24 cellular contexts compared by ENCODE assay signal in the genomic region with DNA sequence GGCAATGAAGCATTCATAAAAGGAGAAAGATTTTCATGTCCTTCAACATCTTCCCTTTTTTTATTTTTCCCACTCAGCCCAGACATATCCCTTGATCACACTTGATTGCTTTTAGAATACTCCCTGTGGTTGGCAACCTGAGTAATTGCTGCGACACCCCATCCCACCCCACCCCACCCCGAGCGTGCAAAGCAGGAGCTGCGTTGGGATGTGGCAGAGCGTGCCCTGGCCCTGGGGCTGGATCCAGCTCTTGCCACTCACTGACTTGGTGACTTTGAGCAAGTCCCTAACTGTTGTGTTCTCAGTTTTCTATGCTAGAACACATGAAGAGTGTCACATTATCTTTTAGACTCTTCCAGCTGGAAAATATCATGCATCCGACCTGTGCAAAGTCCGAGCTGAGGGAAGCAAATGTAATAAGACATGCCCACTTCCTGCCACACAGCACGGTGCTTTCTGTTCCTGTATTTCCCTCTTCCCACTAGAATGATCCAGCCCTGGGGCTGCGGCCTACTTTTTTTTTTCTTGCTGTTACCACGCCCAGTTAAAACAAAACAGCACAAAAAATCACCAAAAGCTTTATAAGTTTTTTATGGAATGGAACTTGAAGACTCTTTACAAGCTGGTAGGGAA. TPM values are rescaled to one million over a fixed set of nuclear protein-coding genes. Genes with fewer than 3 reads are reported as not detected.
DNase-seq lines count a peak whose midpoint lies in the region; ATAC-seq, FAIRE-seq and TF ChIP-seq lines count a peak whose summit lies in the region.
"Had no signal": no experiment of that assay in that cellular context is flagged by ENCODE, and none has a peak within 500 bp of the region (broad histone marks: within the 10 kb centered on the region; RNA-seq: fewer than 3 reads in every experiment).

No MANE protein-coding gene starts in this region.

- H3K27me3 ChIP-seq in left ventricle myocardium inferior (ENCODE audit: low read depth), result peaks cover 90% of the 10 kb centered on the region
- peaks cover 11 to 14% of the 10 kb centered on the region in 2 donors for H3K27me3 ChIP-seq in right atrium auricular region
- peaks cover 1 to 37% of the 10 kb centered on the region in 2 experiments for H3K27me3 ChIP-seq in HepG2 (ENCODE audit: control insufficient read depth in 1 of 2, insufficient read depth in 2 of 2, low read length in 2 of 2)
- H3K27me3 ChIP-seq: ovary had no signal

- DNase-seq in left ventricle myocardium inferior (no peak), right atrium auricular region (ENCODE audit: low spot score) (no peak), RPMI8226 (peak; percentile 9), HepG2 (ENCODE audit: low spot score) (peak; percentile 3), osteocyte (ENCODE audit: extremely low spot score, unreplicated experiment) (no peak), cerebellum (ENCODE audit: low spot score) (no peak)
- DNase-seq in stimulated activated CD4-positive, alpha-beta T cell treated with anti-CD3 and anti-CD28 coated beads, Interleukin-4, amount 100 ng/mL, for 1 hour, result no peak
- DNase-seq: activated CD8-positive, alpha-beta T cell treated with anti-CD3 and anti-CD28 coated beads, Interleukin-2, amount 10 ng/mL, durations not matched to agents 7 days and 5 days; activated naive CD4-positive, alpha-beta T cell treated with anti-CD3 and anti-CD28 coated beads, Interleukin-2, amount 10 ng/mL, durations not matched to agents 7 days and 5 days; activated T-cell treated with anti-CD3 and anti-CD28 coated beads, Interleukin-2, amount 50 U/mL, for 4 hours; CD4-positive, alpha-beta T cell; central memory CD4-positive, alpha-beta T cell; esophagus squamous epithelium; naive B cell; NCI-H187 treated with DMSO at 0.1 percent for 48 hours; ovary had no signal

- H4K20me1 ChIP-seq in HepG2 (ENCODE audit: insufficient read depth, low read length), result no peaks in the 10 kb centered on the region

- no peaks in the 10 kb centered on the region for H3K36me3 ChIP-seq in left ventricle myocardium inferior
- no peaks in the 10 kb centered on the region for H3K36me3 ChIP-seq in right atrium auricular region
- H3K36me3 ChIP-seq in HepG2 (replicated peaks in 1 of 2; ENCODE audit: control insufficient read depth in 1 of 2, insufficient read depth in 2 of 2, low read length in 2 of 2), result no peaks in the 10 kb centered on the region
- H3K36me3 ChIP-seq: esophagus squamous epithelium, ovary, SJSA1, tibial nerve had no signal

- BruUV-seq in HepG2 (replicated peaks; lab: Mats Ljungman, UMichigan), result no TSS peak

- no peaks in the 10 kb centered on the region for H3K36me3 Mint-ChIP-seq in osteocyte (ENCODE audit: unreplicated experiment)
- H3K36me3 Mint-ChIP-seq: activated naive CD4-positive, alpha-beta T cell treated with anti-CD3 and anti-CD28 coated beads, Interleukin-2, amount 10 ng/mL, durations not matched to agents 7 days and 5 days; naive B cell had no signal

- WGBS in HepG2 (ENCODE audit: low lambda C conversion rate), result 29% methylated on average over 10 of the region's 10 CpGs

- peak overlapping the region; percentile 22 for H3K27ac ChIP-seq in left ventricle myocardium inferior (replicated peaks)
- no peak overlapping the region for H3K27ac ChIP-seq in right atrium auricular region
- H3K27ac ChIP-seq in HepG2 (ENCODE audit: extremely low read length, insufficient read depth, low read length), result no peak overlapping the region
- H3K27ac ChIP-seq: ovary, SJSA1, tibial nerve had no signal

- TF ChIP-seq RAD21 in HepG2 (CRISPR knock-in tag; IDR thresholded peaks at IDR 0.05), result no peak

- no peak overlapping the region for H3K9ac ChIP-seq in HepG2 (ENCODE audit: insufficient read depth, low read depth, low read length)

- H2AFZ ChIP-seq in HepG2 (ENCODE audit: low read length), result no peak overlapping the region

- no peak for FAIRE-seq in HepG2 (lab: Jason Lieb, UNC)

- H3K79me2 ChIP-seq in HepG2 (ENCODE audit: insufficient read depth, low read length), result no peaks in the 10 kb centered on the region

- H3K27ac Mint-ChIP-seq in osteocyte (ENCODE audit: unreplicated experiment), result no peak overlapping the region
- H3K27ac Mint-ChIP-seq: activated CD8-positive, alpha-beta T cell treated with anti-CD3 and anti-CD28 coated beads, Interleukin-2, amount 10 ng/mL, durations not matched to agents 7 days and 5 days; activated naive CD4-positive, alpha-beta T cell treated with anti-CD3 and anti-CD28 coated beads, Interleukin-2, amount 10 ng/mL, durations not matched to agents 7 days and 5 days; CD4-positive, alpha-beta T cell; GM23338; stimulated activated naive CD8-positive, alpha-beta T cell treated with anti-CD3 and anti-CD28 coated beads, Interleukin-15, Interleukin-2, amounts not matched to agents 100 ng/mL and 50 ng/mL, for 24 hours had no signal

- H3K9me3 Mint-ChIP-seq in osteocyte (ENCODE audit: unreplicated experiment), result no peaks in the 10 kb centered on the region
- H3K9me3 Mint-ChIP-seq: activated naive CD4-positive, alpha-beta T cell treated with anti-CD3 and anti-CD28 coated beads, Interleukin-2, amount 10 ng/mL, durations not matched to agents 7 days and 5 days; activated T-cell treated with anti-CD3 and anti-CD28 coated beads, Interleukin-2, amount 50 U/mL, for 4 hours; CD4-positive, alpha-beta T cell; GM23338; naive B cell; stimulated activated naive CD8-positive, alpha-beta T cell treated with anti-CD3 and anti-CD28 coated beads, Interleukin-15, Interleukin-2, amounts not matched to agents 100 ng/mL and 50 ng/mL, for 24 hours had no signal

- no peak overlapping the region for H3K4me2 ChIP-seq in HepG2 (ENCODE audit: low read depth, low read length)
- H3K4me2 ChIP-seq: GM23338 had no signal

- in situ Hi-C loops in HepG2 (cut with HindIII; ENCODE audit: extremely low pct_ligation_motif_present, low pct_unique_long_range_greater_than_20kb), result no loop called here

- no peak for TF ChIP-seq POLR2A in HepG2 (IDR thresholded peaks at IDR 0.05; ENCODE audit: insufficient read depth in 1 of 2, low read depth in 2 of 2, low read length in 2 of 2)

- H3K4me3 Mint-ChIP-seq in osteocyte (ENCODE audit: unreplicated experiment), result no peak overlapping the region
- H3K4me3 Mint-ChIP-seq: activated CD8-positive, alpha-beta T cell treated with anti-CD3 and anti-CD28 coated beads, Interleukin-2, amount 10 ng/mL, durations not matched to agents 7 days and 5 days; activated naive CD4-positive, alpha-beta T cell treated with anti-CD3 and anti-CD28 coated beads, Interleukin-2, amount 10 ng/mL, durations not matched to agents 7 days and 5 days; activated T-cell treated with anti-CD3 and anti-CD28 coated beads, Interleukin-2, amount 50 U/mL, for 4 hours; CD4-positive, alpha-beta T cell; GM23338; stimulated activated naive CD8-positive, alpha-beta T cell treated with anti-CD3 and anti-CD28 coated beads, Interleukin-15, Interleukin-2, amounts not matched to agents 100 ng/mL and 50 ng/mL, for 24 hours had no signal

- CTCF ChIA-PET in HepG2 (lab: Yijun Ruan, JAX; ENCODE audit: low intra/inter-chr PET ratio, low total read pairs), result no interaction called here

- H3K9me3 ChIP-seq in left ventricle myocardium inferior (replicated peaks), result no peaks in the 10 kb centered on the region
- H3K9me3 ChIP-seq in right atrium auricular region, result no peaks in the 10 kb centered on the region
- no peaks in the 10 kb centered on the region for H3K9me3 ChIP-seq in HepG2 (ENCODE audit: low read length)
- H3K9me3 ChIP-seq: esophagus squamous epithelium, ovary, tibial nerve had no signal

- peaks cover 55% of the 10 kb centered on the region for H3K27me3 Mint-ChIP-seq in osteocyte (ENCODE audit: unreplicated experiment)

- TF ChIP-seq CTCF in left ventricle myocardium inferior (IDR thresholded peaks at IDR 0.05; ENCODE audit: borderline replicate concordance) (no peak), right atrium auricular region (IDR thresholded peaks at IDR 0.05) (no peak), HepG2 (CRISPR knock-in tag; IDR thresholded peaks at IDR 0.05) (no peak), osteocyte (IDR thresholded peaks at IDR 0.05) (no peak)

- POLR2A ChIA-PET in HepG2 (lab: Yijun Ruan, JAX), result no interaction called here

- no peak overlapping the region for H3K4me3 ChIP-seq in left ventricle myocardium inferior
- H3K4me3 ChIP-seq in right atrium auricular region, result no peak overlapping the region
- H3K4me3 ChIP-seq in HepG2 (replicated peaks in 1 of 3; ENCODE audit: insufficient read depth in 1 of 3, low read depth in 2 of 3, low read length in 3 of 3), result no peak overlapping the region
- H3K4me3 ChIP-seq: esophagus squamous epithelium, GM23338, ovary, SJSA1, tibial nerve had no signal

- H3K4me1 ChIP-seq in left ventricle myocardium inferior, result peaks cover 7% of the 10 kb centered on the region
- peaks cover 0 to 8% of the 10 kb centered on the region in 2 donors for H3K4me1 ChIP-seq in right atrium auricular region
- no peaks in the 10 kb centered on the region; the same call in 1 of the 2 replicates for H3K4me1 ChIP-seq in HepG2 (ENCODE audit: insufficient read depth, low read length)
- H3K4me1 ChIP-seq: SJSA1 had no signal

- intact Hi-C loops in left ventricle myocardium inferior (cut with micrococcal nuclease), result no loop called here
- intact Hi-C loops in HepG2 (cut with micrococcal nuclease; ENCODE audit: unreplicated experiment), result no loop called here

- no peaks in the 10 kb centered on the region for H3K4me1 Mint-ChIP-seq in osteocyte (ENCODE audit: unreplicated experiment)

- TF ChIP-seq EP300 in HepG2 (IDR thresholded peaks at IDR 0.05; ENCODE audit: low read depth in 2 of 2, low read length in 2 of 2) (no peak), HepG2 (CRISPR knock-in tag; IDR thresholded peaks at IDR 0.05; ENCODE audit: borderline replicate concordance) (no peak)

- ATAC-seq in HepG2, result peak; percentile 36; the same call in 1 of the 3 replicates
- no peak for ATAC-seq in HG02798 (IDR thresholded peaks at IDR 0.05; ENCODE audit: poor library complexity, unreplicated experiment)
- ATAC-seq: activated CD4-positive, CD25-positive, alpha-beta regulatory T cell treated with anti-CD3 and anti-CD28 coated beads, Interleukin-2, amount 50 U/mL, for 24 hours; activated CD8-positive, alpha-beta T cell treated with anti-CD3 and anti-CD28 coated beads, Interleukin-2, amount 10 ng/mL, durations not matched to agents 7 days and 5 days; activated T-cell treated with anti-CD3 and anti-CD28 coated beads, Interleukin-2, amount 50 U/mL, for 4 hours; GM23338 had no signal

RNA-seq across cellular contexts. Expression of a gene that starts 4.0 kb away (rescaled TPM):
- total RNA-seq in left ventricle myocardium inferior (not detected), right atrium auricular region (not detected), HepG2 (2016; rRNA removed; fragmentation: Illumina TruSeq; extraction: Trizol) (not detected in 2 replicates), osteocyte (not detected in 2 replicates), cerebellum (not detected)
- not detected in 2 replicates for total RNA-seq in HepG2 (2016; cell fraction: cytosol; rRNA removed; fragmentation: Illumina TruSeq; extraction: Trizol; ENCODE audit: low read depth)
- not detected in 2 replicates for total RNA-seq in HepG2 (2016; cell fraction: insoluble cytoplasmic fraction; rRNA removed; fragmentation: Illumina TruSeq; extraction: Trizol)
- not detected in 2 replicates for total RNA-seq in HepG2 (2016; cell fraction: membrane; rRNA removed; fragmentation: Illumina TruSeq; extraction: Trizol)
- not detected in 2 replicates for total RNA-seq in HepG2 (2016; cell fraction: nucleus; rRNA removed; fragmentation: Illumina TruSeq; extraction: Trizol)
- not detected in 2 replicates for polyA plus RNA-seq in HepG2 (2011; rRNA removed)
- polyA plus RNA-seq in HepG2 (2011; cell fraction: cytosol; rRNA removed), result not detected in 2 replicates
- polyA plus RNA-seq in HepG2 (2011; cell fraction: nucleus; rRNA removed), result not detected in 2 replicates
- not detected in 2 replicates for polyA plus RNA-seq in HepG2 (2012)
- polyA plus RNA-seq in HepG2 (2016; cell fraction: cytosol; fragmentation: Illumina TruSeq; extraction: Trizol; ENCODE audit: low read depth), result not detected in 2 replicates
- not detected in 2 replicates for polyA plus RNA-seq in HepG2 (2016; cell fraction: insoluble cytoplasmic fraction; fragmentation: Illumina TruSeq; extraction: Trizol; ENCODE audit: low read depth)
- not detected in 2 replicates for polyA plus RNA-seq in HepG2 (2016; cell fraction: membrane; fragmentation: Illumina TruSeq; extraction: Trizol; ENCODE audit: low read depth)
- polyA plus RNA-seq in HepG2 (2016; cell fraction: nucleus; fragmentation: Illumina TruSeq; extraction: Trizol; ENCODE audit: insufficient read depth, low read depth), result not detected in 2 replicates
- polyA minus RNA-seq in HepG2 (2011; rRNA and poly(A)+ RNA removed; ENCODE audit: low replicate concordance), result not detected in 2 replicates
- polyA minus RNA-seq in HepG2 (2011; cell fraction: cytosol; rRNA and poly(A)+ RNA removed), result not detected in 2 replicates
- not detected in 2 replicates for polyA minus RNA-seq in HepG2 (2011; cell fraction: nucleus; rRNA and poly(A)+ RNA removed)
- total RNA-seq: activated CD8-positive, alpha-beta T cell treated with anti-CD3 and anti-CD28 coated beads, Interleukin-2, amount 10 ng/mL, durations not matched to agents 7 days and 5 days; activated T-cell treated with anti-CD3 and anti-CD28 coated beads, Interleukin-2, amount 50 U/mL, for 4 hours; CD4-positive, alpha-beta T cell; GM23338; lung microvascular endothelial cell; NCI-H460; ovary; SJSA1 had no signal
- polyA plus RNA-seq: GM23338, ovary had no signal

RNA-seq across cellular contexts. Expression of a gene that starts 17.6 kb away (rescaled TPM):
- total RNA-seq in left ventricle myocardium inferior, result 13.1 TPM
- 10 to 100 TPM; 10.2 to 21.0 TPM for total RNA-seq in right atrium auricular region
- 15.3 and 16.1 TPM in 2 replicates for total RNA-seq in HepG2 (2016; rRNA removed; fragmentation: Illumina TruSeq; extraction: Trizol)
- 3.5 and 3.6 TPM in 2 replicates for total RNA-seq in HepG2 (2016; cell fraction: cytosol; rRNA removed; fragmentation: Illumina TruSeq; extraction: Trizol; ENCODE audit: low read depth)
- total RNA-seq in HepG2 (2016; cell fraction: insoluble cytoplasmic fraction; rRNA removed; fragmentation: Illumina TruSeq; extraction: Trizol), result 14.5 and 15.3 TPM in 2 replicates
- total RNA-seq in HepG2 (2016; cell fraction: membrane; rRNA removed; fragmentation: Illumina TruSeq; extraction: Trizol), result 12.2 and 12.9 TPM in 2 replicates
- 16.8 and 17.6 TPM in 2 replicates for total RNA-seq in HepG2 (2016; cell fraction: nucleus; rRNA removed; fragmentation: Illumina TruSeq; extraction: Trizol)
- 9.7 and 9.9 TPM in 2 replicates for polyA plus RNA-seq in HepG2 (2011; rRNA removed)
- 6.8 and 8.7 TPM in 2 replicates for polyA plus RNA-seq in HepG2 (2011; cell fraction: cytosol; rRNA removed)
- polyA plus RNA-seq in HepG2 (2011; cell fraction: nucleus; rRNA removed), result 12.7 and 13.9 TPM in 2 replicates
- 8.5 and 10.2 TPM in 2 replicates for polyA plus RNA-seq in HepG2 (2012)
- polyA plus RNA-seq in HepG2 (2016; cell fraction: cytosol; fragmentation: Illumina TruSeq; extraction: Trizol; ENCODE audit: low read depth), result 2.8 and 3.0 TPM in 2 replicates
- 15.3 and 17.1 TPM in 2 replicates for polyA plus RNA-seq in HepG2 (2016; cell fraction: insoluble cytoplasmic fraction; fragmentation: Illumina TruSeq; extraction: Trizol; ENCODE audit: low read depth)
- polyA plus RNA-seq in HepG2 (2016; cell fraction: membrane; fragmentation: Illumina TruSeq; extraction: Trizol; ENCODE audit: low read depth), result 9.1 and 10.5 TPM in 2 replicates
- 15.6 and 16.7 TPM in 2 replicates for polyA plus RNA-seq in HepG2 (2016; cell fraction: nucleus; fragmentation: Illumina TruSeq; extraction: Trizol; ENCODE audit: insufficient read depth, low read depth)
- 16.3 and 28.1 TPM in 2 replicates for polyA minus RNA-seq in HepG2 (2011; rRNA and poly(A)+ RNA removed; ENCODE audit: low replicate concordance)
- 4.9 and 8.7 TPM in 2 replicates for polyA minus RNA-seq in HepG2 (2011; cell fraction: cytosol; rRNA and poly(A)+ RNA removed)
- polyA minus RNA-seq in HepG2 (2011; cell fraction: nucleus; rRNA and poly(A)+ RNA removed), result 21.2 and 24.7 TPM in 2 replicates
- total RNA-seq in osteocyte, result 22.5 and 24.5 TPM in 2 replicates
- total RNA-seq in cerebellum, result 24.0 TPM

Comparison
In these comparisons a context has a peak if more than half of its experiments do, and no peak if none do; other contexts are left out.
1. DNase-seq: peak in RPMI8226 (single experiment) and HepG2 (single experiment); none in left ventricle myocardium inferior (single experiment), right atrium auricular region (single experiment), osteocyte (single experiment), stimulated activated CD4-positive, alpha-beta T cell treated with anti-CD3 and anti-CD28 coated beads, Interleukin-4, amount 100 ng/mL, for 1 hour (single experiment) and cerebellum (single experiment).